In the genomic region with DNA sequence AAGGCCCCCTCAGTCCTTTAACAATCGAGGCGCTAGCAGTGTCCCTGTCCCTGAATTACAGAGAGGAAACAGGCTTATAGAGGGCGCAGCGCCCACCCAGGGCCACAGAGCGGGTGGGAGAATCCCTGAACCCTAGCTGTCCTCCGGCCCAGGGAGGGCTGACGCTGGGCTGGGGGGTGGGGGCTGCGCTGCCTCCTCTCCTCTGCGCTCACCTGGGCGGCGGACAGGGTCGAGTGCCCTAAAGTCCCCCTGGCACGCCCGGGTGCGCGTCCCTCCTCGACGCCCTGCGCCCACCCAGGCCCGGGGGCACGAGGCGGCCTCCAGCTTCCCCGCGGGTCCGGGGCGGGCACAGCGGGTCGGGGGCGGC, we compare ENCODE assay signal across 1 cellular context.
TF ChIP-seq lines count a peak whose summit lies in the region.

No MANE protein-coding gene starts in this region.

TF ChIP-seq in H1, 55 proteins besides CTCF, POLR2A, EP300 and RAD21:
- TF ChIP-seq, protein P1, sequence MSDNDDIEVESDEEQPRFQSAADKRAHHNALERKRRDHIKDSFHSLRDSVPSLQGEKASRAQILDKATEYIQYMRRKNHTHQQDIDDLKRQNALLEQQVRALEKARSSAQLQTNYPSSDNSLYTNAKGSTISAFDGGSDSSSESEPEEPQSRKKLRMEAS (IDR thresholded peaks at IDR 0.05): peak; percentile 45; the same call in 1 of the 2 replicates
- no peak for TF ChIP-seq EZH2 (IDR thresholded peaks at IDR 0.05; ENCODE audit: low read depth, low read length, severe bottlenecking)
